Comparison of ENCODE assay signal across 16 cellular contexts in the genomic region with DNA sequence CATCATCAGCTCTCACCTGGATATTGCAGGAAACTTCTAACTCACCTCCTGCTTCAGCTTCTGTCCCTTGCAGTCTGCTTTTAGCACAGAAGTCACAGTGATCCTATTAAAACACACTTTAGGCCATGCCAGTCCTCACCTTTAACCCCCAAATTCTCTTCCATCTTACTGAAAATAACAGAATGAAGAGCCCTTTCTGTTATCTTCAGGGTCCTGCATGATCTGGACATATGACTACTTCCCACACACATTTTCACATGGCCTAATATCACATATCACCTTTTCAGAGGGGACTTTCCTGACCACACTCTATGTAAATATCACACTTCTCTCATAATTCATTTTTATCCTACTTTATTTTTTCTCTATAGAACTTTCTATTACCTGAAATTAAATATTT.
DNase-seq lines count a peak whose midpoint lies in the region; ATAC-seq and TF ChIP-seq lines count a peak whose summit lies in the region.
"Had no signal": no experiment of that assay in that cellular context is flagged by ENCODE, and none has a peak within 500 bp of the region (broad histone marks: within the 10 kb centered on the region; RNA-seq: fewer than 3 reads in every experiment).

No MANE protein-coding gene starts in this region.

- H3K4me2 ChIP-seq in KMS-11: peak overlapping the region; percentile 36

- H2AFZ ChIP-seq in KMS-11 (ENCODE audit: low read depth): peak overlapping the region; percentile 18; the same call in 1 of the 2 replicates

- no peaks in the 10 kb centered on the region for H3K36me3 ChIP-seq in KMS-11 (ENCODE audit: insufficient read depth)

- no peak overlapping the region for H3K4me3 ChIP-seq in KMS-11 (IDR thresholded peaks at IDR 0.05; ENCODE audit: insufficient read depth, low read depth, low read length)

- no peaks in the 10 kb centered on the region for H4K20me1 ChIP-seq in KMS-11 (ENCODE audit: insufficient read depth)

- no peaks in the 10 kb centered on the region for H3K27me3 ChIP-seq in KMS-11 (ENCODE audit: insufficient read depth, low read depth)

- TF ChIP-seq CTCF in KMS-11 (conservative IDR thresholded peaks at IDR 0.05; ENCODE audit: low read depth, low read length): no peak

- in situ Hi-C loops in KBM-7 (cut with MboI; ENCODE audit: low pct_unique_long_range_greater_than_20kb, low sequenced_read_pairs): no loop called here

- no peak for DNase-seq in Kasumi-1 (lab: John Stamatoyannopoulos, UW)
- DNase-seq in NCI-H2196 (lab: John Stamatoyannopoulos, UW; ENCODE audit: unreplicated experiment): no peak
- DNase-seq in activated CD4-positive, alpha-beta T cell treated with anti-CD3 and anti-CD28 coated beads, Interleukin-2, amount 50 U/mL, for 1 hour: no peak
- DNase-seq in KBM-7: no peak
- DNase-seq: central memory CD4-positive, alpha-beta T cell; DMS79; glutamatergic neuron; kidney glomerular epithelial cell; NCI-H187; right cardiac atrium; SIG-M5; stimulated activated CD4-positive, alpha-beta T cell treated with anti-CD3 and anti-CD28 coated beads, Interleukin-4, amount 100 ng/mL, for 24 hours had no signal

- no peak overlapping the region for H3K27ac ChIP-seq in KMS-11

- peaks cover 12% of the 10 kb centered on the region for H3K4me1 ChIP-seq in KMS-11 (ENCODE audit: low read depth, poor library complexity, severe bottlenecking)

- H3K79me2 ChIP-seq in KMS-11 (ENCODE audit: insufficient read depth, low read depth): no peaks in the 10 kb centered on the region

- H3K9ac ChIP-seq in KMS-11: no peak overlapping the region

- peak; percentile 59 for ATAC-seq in GM18499 (IDR thresholded peaks at IDR 0.05; ENCODE audit: insufficient read depth, unreplicated experiment)
- ATAC-seq in GM19463 (IDR thresholded peaks at IDR 0.05; ENCODE audit: unreplicated experiment): peak; percentile 84
- peak; percentile 80 for ATAC-seq in HG02938 (IDR thresholded peaks at IDR 0.05; ENCODE audit: unreplicated experiment)
- ATAC-seq: right cardiac atrium had no signal
